In the genomic region with DNA sequence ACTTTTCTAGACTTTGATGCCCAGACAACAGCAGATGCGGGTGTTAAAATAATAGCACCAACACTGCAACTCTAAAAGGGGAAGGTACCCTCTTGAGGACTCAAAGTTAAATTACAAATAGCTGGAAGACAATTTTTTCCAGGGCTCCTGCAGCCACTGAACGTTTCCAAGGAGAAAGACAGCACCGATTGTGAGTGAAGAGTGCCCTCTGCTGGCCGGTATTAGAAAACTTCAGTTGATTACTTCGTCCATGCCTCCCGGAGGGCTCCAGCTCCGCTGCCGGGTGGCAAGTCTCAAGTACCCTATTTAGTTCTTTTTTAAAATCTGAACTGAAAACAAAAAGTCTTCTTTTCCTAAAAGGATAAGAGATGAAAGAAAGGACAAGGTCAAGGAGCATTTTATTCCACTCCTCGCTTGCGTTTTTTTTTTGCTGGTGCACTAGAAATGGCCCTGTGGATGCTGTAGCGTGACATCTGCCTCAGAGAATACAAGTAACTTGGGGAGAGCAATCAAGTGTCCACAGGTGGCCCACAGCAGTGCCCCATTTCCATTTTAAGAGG, we compare ENCODE assay signal across 8 cellular contexts.
DNase-seq lines count a peak whose midpoint lies in the region; ATAC-seq and TF ChIP-seq lines count a peak whose summit lies in the region.

No MANE protein-coding gene starts in this region.

- TF ChIP-seq CTCF in Peyer's patch (IDR thresholded peaks at IDR 0.05), result peak; percentile 55 to 86 (median 80)
- peak; percentile 66 for TF ChIP-seq CTCF in fibroblast of mammary gland (conservative IDR thresholded peaks at IDR 0.05; ENCODE audit: control insufficient read depth, insufficient read depth, low read depth, low read length)
- TF ChIP-seq CTCF in nephron progenitor cell (IDR thresholded peaks at IDR 0.05), result peak; percentile 81

- no peak for TF ChIP-seq POLR2A in Peyer's patch (IDR thresholded peaks at IDR 0.05)

- H3K4me3 Mint-ChIP-seq in activated T-cell treated with anti-CD3 and anti-CD28 coated beads, Interleukin-2, amount 50 U/mL, for 4 hours, result peak overlapping the region; percentile 32
- H3K4me3 Mint-ChIP-seq in nephron progenitor cell, result no peak overlapping the region
- no peak overlapping the region for H3K4me3 Mint-ChIP-seq in stimulated activated naive CD8-positive, alpha-beta T cell treated with anti-CD3 and anti-CD28 coated beads, Interleukin-15, amount 100 ng/mL, for 72 hours

- no peaks in the 10 kb centered on the region for H3K9me3 Mint-ChIP-seq in activated T-cell treated with anti-CD3 and anti-CD28 coated beads, Interleukin-2, amount 50 U/mL, for 4 hours
- H3K9me3 Mint-ChIP-seq in nephron progenitor cell, result no peaks in the 10 kb centered on the region
- no peaks in the 10 kb centered on the region for H3K9me3 Mint-ChIP-seq in stimulated activated naive CD8-positive, alpha-beta T cell treated with anti-CD3 and anti-CD28 coated beads, Interleukin-15, amount 100 ng/mL, for 72 hours

- H3K36me3 ChIP-seq in Peyer's patch, result no peaks in the 10 kb centered on the region

- H3K9me3 ChIP-seq in Peyer's patch, result no peaks in the 10 kb centered on the region

- no peaks in the 10 kb centered on the region for H3K36me3 Mint-ChIP-seq in activated T-cell treated with anti-CD3 and anti-CD28 coated beads, Interleukin-2, amount 50 U/mL, for 4 hours (ENCODE audit: insufficient read depth)
- H3K36me3 Mint-ChIP-seq in nephron progenitor cell (ENCODE audit: low read depth), result no peaks in the 10 kb centered on the region

- ATAC-seq in activated T-cell treated with anti-CD3 and anti-CD28 coated beads, Interleukin-2, amount 50 U/mL, for 4 hours, result peak; percentile 71 to 75
- peak; percentile 57 for ATAC-seq in stimulated activated naive CD8-positive, alpha-beta T cell treated with anti-CD3 and anti-CD28 coated beads, Interleukin-15, amount 100 ng/mL, for 72 hours
- no peak for ATAC-seq in GM21825 (IDR thresholded peaks at IDR 0.05; ENCODE audit: unreplicated experiment)

- peaks cover 13% of the 10 kb centered on the region for H3K27me3 Mint-ChIP-seq in activated T-cell treated with anti-CD3 and anti-CD28 coated beads, Interleukin-2, amount 50 U/mL, for 4 hours (ENCODE audit: low read depth)
- H3K27me3 Mint-ChIP-seq in nephron progenitor cell (ENCODE audit: low read depth, poor library complexity), result peaks cover 19% of the 10 kb centered on the region
- H3K27me3 Mint-ChIP-seq in stimulated activated naive CD8-positive, alpha-beta T cell treated with anti-CD3 and anti-CD28 coated beads, Interleukin-15, amount 100 ng/mL, for 72 hours, result peaks cover 19% of the 10 kb centered on the region

- no peaks in the 10 kb centered on the region for H3K27me3 ChIP-seq in Peyer's patch

- no peak overlapping the region for H3K4me3 ChIP-seq in Peyer's patch
- H3K4me3 ChIP-seq in fibroblast of mammary gland (ENCODE audit: control insufficient read depth, low read depth, low read length), result no peak overlapping the region

- in situ Hi-C loops in KBM-7 (cut with MboI; ENCODE audit: low pct_unique_long_range_greater_than_20kb, low sequenced_read_pairs), result no loop called here

- DNase-seq in DMS 273 treated with DMSO at 0.1 percent for 48 hours (lab: John Stamatoyannopoulos, UW) (peak; percentile 89), KBM-7 (peak; percentile 79), Peyer's patch (peak; percentile 69 to 91 (median 70)), fibroblast of mammary gland (ENCODE audit: low read depth) (peak; percentile 79), nephron progenitor cell (peak; percentile 83)
- peak; percentile 70 for DNase-seq in activated T-cell treated with anti-CD3 and anti-CD28 coated beads, Interleukin-2, amount 50 U/mL, for 4 hours
- peak; percentile 59 to 61 for DNase-seq in stimulated activated naive CD8-positive, alpha-beta T cell treated with anti-CD3 and anti-CD28 coated beads, Interleukin-15, amount 100 ng/mL, for 72 hours

- H3K27ac Mint-ChIP-seq in nephron progenitor cell, result no peak overlapping the region
- H3K27ac Mint-ChIP-seq in stimulated activated naive CD8-positive, alpha-beta T cell treated with anti-CD3 and anti-CD28 coated beads, Interleukin-15, amount 100 ng/mL, for 72 hours, result no peak overlapping the region

- peaks cover 0 to 12% (median 0%) of the 10 kb centered on the region in 4 donors for H3K4me1 ChIP-seq in Peyer's patch

- H3K4me1 Mint-ChIP-seq in activated T-cell treated with anti-CD3 and anti-CD28 coated beads, Interleukin-2, amount 50 U/mL, for 4 hours (ENCODE audit: low read depth), result peaks cover 17% of the 10 kb centered on the region
- peaks cover 76% of the 10 kb centered on the region for H3K4me1 Mint-ChIP-seq in nephron progenitor cell
- peaks cover 43% of the 10 kb centered on the region for H3K4me1 Mint-ChIP-seq in stimulated activated naive CD8-positive, alpha-beta T cell treated with anti-CD3 and anti-CD28 coated beads, Interleukin-15, amount 100 ng/mL, for 72 hours

- no peak overlapping the region for H3K27ac ChIP-seq in Peyer's patch
